In genomic region chr21:33374080-33374873, GRCh38 we compare ENCODE assay signal across 8 cellular contexts. TPM values are rescaled to one million over a fixed set of nuclear protein-coding genes. Genes with fewer than 3 reads are reported as not detected.
DNase-seq lines count a peak whose midpoint lies in the region; ATAC-seq, FAIRE-seq and TF ChIP-seq lines count a peak whose summit lies in the region.

No MANE protein-coding gene starts in this region.

- WGBS in GM12878 (ENCODE audit: insufficient coverage, insufficient replicate concordance, low lambda C conversion rate, missing lambda C conversion rate) = 3% methylated on average over 4 of the region's 4 CpGs

- H3K79me2 ChIP-seq in GM12878 (ENCODE audit: control insufficient read depth, insufficient read depth, low read length) = no peaks in the 10 kb centered on the region

- CTCF ChIA-PET in GM12878 (lab: Yijun Ruan, JAX) = interaction anchor here (0.7 to 5.9 kb wide), 13 partner anchors 9 to 177 kb away, joined by 3 to 75 read pairs (median 4); no protein-coding TSS in a partner anchor

- H3K9ac ChIP-seq in SK-N-MC (ENCODE audit: insufficient read length) = no peak overlapping the region
- no peak overlapping the region for H3K9ac ChIP-seq in GM12878 (ENCODE audit: control insufficient read depth, insufficient read depth, low read length)

- RAD21 ChIA-PET in GM12878 (lab: Charles Lee; ENCODE audit: unreplicated experiment) = interaction anchor here (0.8 to 13.8 kb wide), 6 partner anchors 11 to 177 kb away, joined by 3 to 148 read pairs (median 6); no protein-coding TSS in a partner anchor

- no peak overlapping the region for H3K27ac ChIP-seq in SK-N-MC
- no peak overlapping the region for H3K27ac ChIP-seq in GM12878 (ENCODE audit: control insufficient read depth, insufficient read depth)

- H3K4me1 ChIP-seq in GM12878 (ENCODE audit: control insufficient read depth, insufficient read depth, low read length) = peaks cover 14% of the 10 kb centered on the region

- H3K4me2 ChIP-seq in GM12878 (ENCODE audit: control insufficient read depth, insufficient read depth) = 0 out of 2 replicates have a peak overlapping the region, but pooled peaks have one; percentile 28

- H3K9me3 Mint-ChIP-seq in IgD-negative memory B cell = no peaks in the 10 kb centered on the region
- peaks cover 6% of the 10 kb centered on the region for H3K9me3 Mint-ChIP-seq in stimulated activated memory B cell treated with anti-CD40 and anti-IgM and Interleukin-4, amounts not matched to agents 10 μg/mL and 1 μg/mL and 100 μg/mL, for 72 hours

- in situ Hi-C loops in GM12878 (cut with MboI) = no loop called here

- no peaks in the 10 kb centered on the region for H3K9me3 ChIP-seq in SK-N-MC (ENCODE audit: low read depth, low read length)
- H3K9me3 ChIP-seq in GM12878 (replicated peaks; ENCODE audit: control insufficient read depth, insufficient read depth, low read length) = peaks cover 5% of the 10 kb centered on the region

- peak overlapping the region; percentile 94 to 99 (median 95) for H3K27ac Mint-ChIP-seq in IgD-negative memory B cell
- H3K27ac Mint-ChIP-seq in stimulated activated memory B cell treated with anti-CD40 and anti-IgM and Interleukin-4, amounts not matched to agents 10 μg/mL and 1 μg/mL and 100 μg/mL, for 72 hours = peak overlapping the region; percentile 62

- H3K4me3 Mint-ChIP-seq in IgD-negative memory B cell = peak overlapping the region; percentile 56 to 92 (median 87)
- H3K4me3 Mint-ChIP-seq in stimulated activated memory B cell treated with anti-CD40 and anti-IgM and Interleukin-4, amounts not matched to agents 10 μg/mL and 1 μg/mL and 100 μg/mL, for 72 hours = no peak overlapping the region

- ATAC-seq in GM12878 (peak; percentile 87), GM18505 (IDR thresholded peaks at IDR 0.05; ENCODE audit: unreplicated experiment) (no peak)
- peak; percentile 88 for ATAC-seq in stimulated activated memory B cell treated with anti-CD40 and anti-IgM and Interleukin-4, amounts not matched to agents 10 μg/mL and 1 μg/mL and 100 μg/mL, for 72 hours

- no peaks in the 10 kb centered on the region for H4K20me1 ChIP-seq in GM12878 (ENCODE audit: control insufficient read depth, insufficient read depth)

- SMC1A ChIA-PET in GM12878 (lab: Charles Lee; ENCODE audit: uncharacterized antibody, unreplicated experiment) = interaction anchor here (0.7 to 5.7 kb wide), 12 partner anchors 11 to 177 kb away, joined by 3 to 39 read pairs (median 5); no protein-coding TSS in a partner anchor

- peaks cover 6% of the 10 kb centered on the region for H3K27me3 Mint-ChIP-seq in IgD-negative memory B cell
- H3K27me3 Mint-ChIP-seq in stimulated activated memory B cell treated with anti-CD40 and anti-IgM and Interleukin-4, amounts not matched to agents 10 μg/mL and 1 μg/mL and 100 μg/mL, for 72 hours = no peaks in the 10 kb centered on the region

- no peak for TF ChIP-seq POLR2A in GM12878 (IDR thresholded peaks at IDR 0.05; ENCODE audit: low read depth, low read length)
- TF ChIP-seq POLR2A in GM18505 (IDR thresholded peaks at IDR 0.05; ENCODE audit: borderline replicate concordance, extremely low read depth, insufficient read depth, insufficient read length) = no peak

- TF ChIP-seq CTCF in GM12878 (IDR thresholded peaks at IDR 0.05 in 2 of 3, conservative IDR thresholded peaks at IDR 0.05 in 1 of 3; ENCODE audit: control insufficient read depth in 2 of 3, extremely low read depth in 1 of 3, insufficient read depth in 1 of 3, low read depth in 3 of 3, low read length in 3 of 3) = peak; percentile 62 to 74 (median 63)

- H3K4me3 ChIP-seq in SK-N-MC = no peak overlapping the region
- H3K4me3 ChIP-seq in GM12878 = no peak overlapping the region

- peak; percentile 77 for TF ChIP-seq RAD21 in GM12878 (IDR thresholded peaks at IDR 0.05; ENCODE audit: insufficient read depth, low read depth, low read length)

- no peak overlapping the region for H2AFZ ChIP-seq in GM12878 (ENCODE audit: control insufficient read depth, low read depth, low read length)

- TF ChIP-seq EP300 in GM12878 (IDR thresholded peaks at IDR 0.05; ENCODE audit: borderline replicate concordance in 1 of 2, control insufficient read depth in 1 of 2, low read depth in 2 of 2, low read length in 2 of 2) = peak in 1 of 2 experiments; percentile 27; a peak in 1 of 4 replicates

- FAIRE-seq in GM12878 (lab: Jason Lieb, UNC) = peak; percentile 70

- DNase-seq in NCI-H1417 (lab: John Stamatoyannopoulos, UW) = peak in 2 of 3 experiments; percentile 27 to 42
- DNase-seq in NCI-H1417 treated with DMSO at 0.1 percent for 48 hours (lab: John Stamatoyannopoulos, UW) = no peak
- peak; percentile 32 for DNase-seq in SK-N-MC (ENCODE audit: low read depth, low spot score)
- no peak for DNase-seq in GM12878 (ENCODE audit: low read depth, low spot score)
- peak; percentile 69 for DNase-seq in iris pigment epithelial cell (ENCODE audit: low read depth)

- H3K4me1 Mint-ChIP-seq in IgD-negative memory B cell = peaks cover 35 to 51% (median 43%) of the 10 kb centered on the region in 3 donors
- peaks cover 69% of the 10 kb centered on the region for H3K4me1 Mint-ChIP-seq in stimulated activated memory B cell treated with anti-CD40 and anti-IgM and Interleukin-4, amounts not matched to agents 10 μg/mL and 1 μg/mL and 100 μg/mL, for 72 hours

- intact Hi-C loops in GM12878 (cut with micrococcal nuclease; ENCODE audit: unreplicated experiment) = loop anchor here (1.0 kb wide), 1 partner anchor 175 kb away; no protein-coding TSS in a partner anchor

- no TSS peak for BruUV-seq in GM12878 (replicated peaks; lab: Mats Ljungman, UMichigan)

- H3K36me3 Mint-ChIP-seq in IgD-negative memory B cell = peaks cover 1% of the 10 kb centered on the region
- H3K36me3 Mint-ChIP-seq in stimulated activated memory B cell treated with anti-CD40 and anti-IgM and Interleukin-4, amounts not matched to agents 10 μg/mL and 1 μg/mL and 100 μg/mL, for 72 hours = peaks cover 5% of the 10 kb centered on the region

- H3K27me3 ChIP-seq in GM12878 (replicated peaks in 1 of 2; ENCODE audit: control insufficient read depth in 2 of 2, insufficient read depth in 2 of 2, low read length in 1 of 2) = no peaks in the 10 kb centered on the region

- POLR2A ChIA-PET in GM12878 (lab: Charles Lee) = interaction anchor here (0.7 kb wide), 2 partner anchors 19 to 61 kb away, joined by 3 to 4 read pairs; no protein-coding TSS in a partner anchor

- no peaks in the 10 kb centered on the region for H3K36me3 ChIP-seq in SK-N-MC (ENCODE audit: insufficient read depth, low read length)
- no peaks in the 10 kb centered on the region for H3K36me3 ChIP-seq in GM12878 (ENCODE audit: control insufficient read depth in 2 of 2, insufficient read depth in 2 of 2, low read length in 1 of 2)

RNA-seq across cellular contexts. Expression of gene IFNGR2, which starts 28.9 kb away (rescaled TPM):
- polyA plus RNA-seq in IgD-negative memory B cell (131 TPM), GM12878 (2011; rRNA removed) (81.8 and 96.9 TPM in 2 replicates), GM12878 (2014; fragmentation: Illumina TruSeq; extraction: Trizol) (98.8 and 144 TPM in 2 replicates), GM12878 (2014; fragmentation: Nextera tagmentation; extraction: Ambion mirVana) (10 to 100 TPM; 23.6 to 33.2 TPM), GM12878 (2014; rRNA removed) (72.9 and 85.1 TPM in 2 replicates), GM12878 (2016; fragmentation: Nextera tagmentation; extraction: Ambion mirVana) (10 to 100 TPM; 75.7 to 84.2 TPM)
- 34.3 and 38.6 TPM in 2 replicates for total RNA-seq in GM12878 (2013; cell fraction: nucleolus; rRNA removed)
- total RNA-seq in GM12878 (2014; rRNA removed) (78.3 and 91.0 TPM in 2 replicates), GM12878 (2014; rRNA removed; fragmentation: Illumina TruSeq; extraction: Trizol) (75.2 and 79.7 TPM in 2 replicates), GM12878 (2021) (67.3 and 71.5 TPM in 2 replicates)
- 36.2 TPM for polyA plus RNA-seq in GM12878 (2011; ENCODE audit: low read depth)
- polyA plus RNA-seq in GM12878 (2011; cell fraction: cytosol; rRNA removed) = 67.0 and 70.6 TPM in 2 replicates
- polyA plus RNA-seq in GM12878 (2011; cell fraction: nucleus; rRNA removed) = 25.2 and 37.7 TPM in 2 replicates
- polyA plus RNA-seq in GM12878 (2012) = 40.6 and 62.4 TPM in 2 replicates
- 90.9 and 105 TPM in 2 replicates for polyA minus RNA-seq in GM12878 (2011; rRNA and poly(A)+ RNA removed)
- 34.8 and 35.5 TPM in 2 replicates for polyA minus RNA-seq in GM12878 (2011; cell fraction: cytosol; rRNA and poly(A)+ RNA removed)
- 15.0 and 20.4 TPM in 2 replicates for polyA minus RNA-seq in GM12878 (2011; cell fraction: nucleus; rRNA and poly(A)+ RNA removed)

RNA-seq across cellular contexts. Expression of gene IFNAR1, which starts 49.5 kb away (rescaled TPM):
- polyA plus RNA-seq in IgD-negative memory B cell = 93.6 TPM
- 28.3 and 29.7 TPM in 2 replicates for total RNA-seq in GM12878 (2013; cell fraction: nucleolus; rRNA removed)
- 17.0 and 17.3 TPM in 2 replicates for total RNA-seq in GM12878 (2014; rRNA removed)
- total RNA-seq in GM12878 (2014; rRNA removed; fragmentation: Illumina TruSeq; extraction: Trizol) = 17.0 and 19.0 TPM in 2 replicates
- total RNA-seq in GM12878 (2021) = 33.2 and 35.5 TPM in 2 replicates
- 18.0 TPM for polyA plus RNA-seq in GM12878 (2011; ENCODE audit: low read depth)
- polyA plus RNA-seq in GM12878 (2011; rRNA removed) = 12.2 and 17.6 TPM in 2 replicates
- polyA plus RNA-seq in GM12878 (2011; cell fraction: cytosol; rRNA removed) = 6.8 and 11.1 TPM in 2 replicates
- polyA plus RNA-seq in GM12878 (2011; cell fraction: nucleus; rRNA removed) = 4.0 and 5.0 TPM in 2 replicates
- 26.3 and 34.8 TPM in 2 replicates for polyA plus RNA-seq in GM12878 (2012)
- polyA plus RNA-seq in GM12878 (2014; fragmentation: Illumina TruSeq; extraction: Trizol) = 23.6 and 28.6 TPM in 2 replicates
- 10 to 100 TPM; 25.6 to 30.9 TPM for polyA plus RNA-seq in GM12878 (2014; fragmentation: Nextera tagmentation; extraction: Ambion mirVana)
- 10.9 and 12.0 TPM in 2 replicates for polyA plus RNA-seq in GM12878 (2014; rRNA removed)
- polyA plus RNA-seq in GM12878 (2016; fragmentation: Nextera tagmentation; extraction: Ambion mirVana) = 10 to 100 TPM; 55.3 to 62.4 TPM
- 17.7 and 17.8 TPM in 2 replicates for polyA minus RNA-seq in GM12878 (2011; rRNA and poly(A)+ RNA removed)
- 9.8 and 11.4 TPM in 2 replicates for polyA minus RNA-seq in GM12878 (2011; cell fraction: cytosol; rRNA and poly(A)+ RNA removed)
- polyA minus RNA-seq in GM12878 (2011; cell fraction: nucleus; rRNA and poly(A)+ RNA removed) = 5.9 and 9.6 TPM in 2 replicates

Comparison
In these comparisons a context has a peak if more than half of its experiments do, and no peak if none do; other contexts are left out.
1. DNase-seq: peak in NCI-H1417 (2 of 3), SK-N-MC (single experiment) and iris pigment epithelial cell (single experiment); none in NCI-H1417 treated with DMSO at 0.1 percent for 48 hours (single experiment) and GM12878 (single experiment).